ENCODE assay signal across 2 cellular contexts in the genomic region with DNA sequence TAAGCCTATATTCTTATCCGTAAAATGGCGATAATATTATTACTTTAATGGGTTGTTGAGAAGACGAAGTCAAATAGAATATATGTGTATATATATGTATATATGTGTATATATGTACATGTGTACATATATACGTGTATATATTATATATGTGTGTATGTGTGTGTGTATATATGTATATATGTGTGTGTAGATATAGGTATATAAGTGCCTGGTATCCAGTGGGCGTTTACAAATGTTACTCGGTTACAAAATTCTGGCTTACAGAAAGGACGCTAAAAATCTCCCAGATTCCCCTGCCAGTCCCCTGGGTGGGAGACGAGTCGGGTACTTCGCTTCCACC.
TF ChIP-seq lines count a peak whose summit lies in the region.

No MANE protein-coding gene starts in this region.

TF ChIP-seq in HCT116, 20 proteins besides CTCF, POLR2A, EP300 and RAD21:
- TF ChIP-seq ELF1 (IDR thresholded peaks at IDR 0.05; ENCODE audit: borderline replicate concordance, low read depth) = no peak
- no peak for TF ChIP-seq SP1 (IDR thresholded peaks at IDR 0.05; ENCODE audit: low read depth)
- peak; percentile 17 for TF ChIP-seq YY1 (IDR thresholded peaks at IDR 0.05; ENCODE audit: extremely low read depth, insufficient replicate concordance, low read depth, low read length)

TF ChIP-seq in HepG2, 621 proteins besides CTCF, POLR2A, EP300 and RAD21:
- no peak for TF ChIP-seq ZNF619 (CRISPR knock-in tag; IDR thresholded peaks at IDR 0.05)
- TF ChIP-seq, protein P1, sequence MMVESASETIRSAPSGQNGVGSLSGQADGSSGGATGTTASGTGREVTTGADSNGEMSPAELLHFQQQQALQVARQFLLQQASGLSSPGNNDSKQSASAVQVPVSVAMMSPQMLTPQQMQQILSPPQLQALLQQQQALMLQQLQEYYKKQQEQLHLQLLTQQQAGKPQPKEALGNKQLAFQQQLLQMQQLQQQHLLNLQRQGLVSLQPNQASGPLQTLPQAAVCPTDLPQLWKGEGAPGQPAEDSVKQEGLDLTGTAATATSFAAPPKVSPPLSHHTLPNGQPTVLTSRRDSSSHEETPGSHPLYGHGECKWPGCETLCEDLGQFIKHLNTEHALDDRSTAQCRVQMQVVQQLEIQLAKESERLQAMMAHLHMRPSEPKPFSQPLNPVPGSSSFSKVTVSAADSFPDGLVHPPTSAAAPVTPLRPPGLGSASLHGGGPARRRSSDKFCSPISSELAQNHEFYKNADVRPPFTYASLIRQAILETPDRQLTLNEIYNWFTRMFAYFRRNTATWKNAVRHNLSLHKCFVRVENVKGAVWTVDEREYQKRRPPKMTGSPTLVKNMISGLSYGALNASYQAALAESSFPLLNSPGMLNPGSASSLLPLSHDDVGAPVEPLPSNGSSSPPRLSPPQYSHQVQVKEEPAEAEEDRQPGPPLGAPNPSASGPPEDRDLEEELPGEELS (CRISPR knock-in tag; IDR thresholded peaks at IDR 0.05) = peak; percentile 3; the same call in 1 of the 2 replicates
TF ChIP-seq in HepG2: peak in this region for 1.
